In the genomic region with DNA sequence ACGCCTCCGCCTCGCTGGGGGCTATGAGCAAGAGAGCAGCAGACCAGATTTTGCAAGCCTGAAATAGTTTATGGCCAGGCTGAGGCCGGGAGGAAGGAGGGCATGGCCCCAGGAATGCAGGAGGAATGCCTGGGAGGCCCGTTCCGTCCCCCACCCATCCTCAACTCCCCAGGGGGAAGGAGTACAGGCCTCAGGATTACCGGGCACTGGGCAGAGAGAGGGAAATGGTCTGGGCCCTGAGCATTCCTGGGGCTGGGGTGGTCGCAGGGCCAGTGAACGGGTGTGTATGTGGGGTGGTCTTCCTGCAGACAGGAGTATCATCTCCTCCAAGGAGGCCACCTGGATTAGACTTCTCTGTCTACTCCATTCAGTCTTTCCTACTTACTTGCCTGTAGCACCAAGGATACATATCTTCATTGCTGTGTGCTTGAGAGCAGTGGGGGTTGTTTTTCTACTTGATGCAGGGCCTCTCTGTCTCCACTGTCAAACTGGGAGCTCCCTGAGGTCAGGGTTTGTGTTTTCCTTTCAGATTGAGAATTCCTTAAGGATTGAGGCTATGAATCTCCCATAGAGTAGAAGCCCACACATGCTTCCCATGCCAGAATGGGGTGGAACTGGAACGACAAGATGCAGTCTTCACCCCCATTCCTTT, we compare ENCODE assay signal across 10 cellular contexts.
DNase-seq lines count a peak whose midpoint lies in the region; ATAC-seq and TF ChIP-seq lines count a peak whose summit lies in the region.
"Had no signal": no experiment of that assay in that cellular context is flagged by ENCODE, and none has a peak within 500 bp of the region (broad histone marks: within the 10 kb centered on the region; RNA-seq: fewer than 3 reads in every experiment).

No MANE protein-coding gene starts in this region.

- H3K4me1 Mint-ChIP-seq in stimulated activated naive B cell treated with anti-CD40 and anti-IgM and Interleukin-4, amounts not matched to agents 10 μg/mL and 1 μg/mL and 100 μg/mL, for 72 hours = no peaks in the 10 kb centered on the region

- no peaks in the 10 kb centered on the region for H3K36me3 Mint-ChIP-seq in stimulated activated naive B cell treated with anti-CD40 and anti-IgM and Interleukin-4, amounts not matched to agents 10 μg/mL and 1 μg/mL and 100 μg/mL, for 72 hours
- H3K36me3 Mint-ChIP-seq: activated naive CD4-positive, alpha-beta T cell treated with anti-CD3 and anti-CD28 coated beads, Interleukin-2, amount 50 U/mL, for 72 hours; natural killer cell treated with Interleukin-12 subunit alpha and Interleukin-12 subunit beta and Interleukin-15 and Interleukin-18, amount 100 ng/mL, for 72 hours had no signal

- no peak overlapping the region for H3K4me3 Mint-ChIP-seq in stimulated activated naive B cell treated with anti-CD40 and anti-IgM and Interleukin-4, amounts not matched to agents 10 μg/mL and 1 μg/mL and 100 μg/mL, for 72 hours
- H3K4me3 Mint-ChIP-seq: natural killer cell treated with Interleukin-12 subunit alpha and Interleukin-12 subunit beta and Interleukin-15 and Interleukin-18, amount 100 ng/mL, for 72 hours had no signal

- H3K27ac ChIP-seq in upper lobe of right lung (no peak overlapping the region), tibial artery (no peak overlapping the region)

- H3K4me1 ChIP-seq in upper lobe of right lung = no peaks in the 10 kb centered on the region
- peaks cover 0 to 7% (median 0%) of the 10 kb centered on the region in 4 donors for H3K4me1 ChIP-seq in tibial artery

- peak; percentile 75 for ATAC-seq in upper lobe of right lung
- no peak for ATAC-seq in stimulated activated naive B cell treated with anti-CD40 and anti-IgM and Interleukin-4, amounts not matched to agents 10 μg/mL and 1 μg/mL and 100 μg/mL, for 72 hours (replicated peaks)
- ATAC-seq: activated naive CD4-positive, alpha-beta T cell treated with anti-CD3 and anti-CD28 coated beads, Interleukin-2, amount 50 U/mL, for 72 hours; natural killer cell treated with Interleukin-12 subunit alpha and Interleukin-12 subunit beta and Interleukin-15 and Interleukin-18, amount 100 ng/mL, for 72 hours had no signal

- H3K27me3 ChIP-seq in upper lobe of right lung (no peaks in the 10 kb centered on the region), tibial artery (no peaks in the 10 kb centered on the region)

- no peak overlapping the region for H3K27ac Mint-ChIP-seq in stimulated activated naive B cell treated with anti-CD40 and anti-IgM and Interleukin-4, amounts not matched to agents 10 μg/mL and 1 μg/mL and 100 μg/mL, for 72 hours
- H3K27ac Mint-ChIP-seq: natural killer cell treated with Interleukin-12 subunit alpha and Interleukin-12 subunit beta and Interleukin-15 and Interleukin-18, amount 100 ng/mL, for 72 hours had no signal

- H3K9me3 ChIP-seq in upper lobe of right lung (no peaks in the 10 kb centered on the region), tibial artery (no peaks in the 10 kb centered on the region)

- intact Hi-C loops in upper lobe of right lung (cut with DNase I) = no loop called here
- intact Hi-C loops in tibial artery (cut with DNase I; ENCODE audit: low total_unique reads) = no loop called here

- no peaks in the 10 kb centered on the region for H3K9me3 Mint-ChIP-seq in stimulated activated naive B cell treated with anti-CD40 and anti-IgM and Interleukin-4, amounts not matched to agents 10 μg/mL and 1 μg/mL and 100 μg/mL, for 72 hours
- H3K9me3 Mint-ChIP-seq: activated naive CD4-positive, alpha-beta T cell treated with anti-CD3 and anti-CD28 coated beads, Interleukin-2, amount 50 U/mL, for 72 hours; natural killer cell treated with Interleukin-12 subunit alpha and Interleukin-12 subunit beta and Interleukin-15 and Interleukin-18, amount 100 ng/mL, for 72 hours had no signal

- peaks cover 5 to 20% of the 10 kb centered on the region in 2 donors for H3K27me3 Mint-ChIP-seq in stimulated activated naive B cell treated with anti-CD40 and anti-IgM and Interleukin-4, amounts not matched to agents 10 μg/mL and 1 μg/mL and 100 μg/mL, for 72 hours

- H3K36me3 ChIP-seq in upper lobe of right lung (no peaks in the 10 kb centered on the region), tibial artery (no peaks in the 10 kb centered on the region)

- H3K4me3 ChIP-seq in upper lobe of right lung (no peak overlapping the region), tibial artery (no peak overlapping the region)

- DNase-seq in HCEC 1CT (peak; percentile 72), amniotic stem cell (lab: John Stamatoyannopoulos, UW) (peak; percentile 9), iris pigment epithelial cell (ENCODE audit: low read depth) (peak; percentile 87), upper lobe of right lung (peak; percentile 67), tibial artery (no peak), 8988T (no peak)
- DNase-seq in stimulated activated naive B cell treated with anti-CD40 and anti-IgM and Interleukin-4, amounts not matched to agents 10 μg/mL and 1 μg/mL and 100 μg/mL, for 72 hours = no peak
- DNase-seq: NCI-H2029 treated with DMSO at 0.1 percent for 48 hours had no signal

- TF ChIP-seq CTCF in upper lobe of right lung (IDR thresholded peaks at IDR 0.05) (no peak), tibial artery (IDR thresholded peaks at IDR 0.05) (no peak)

Comparison
In these comparisons a context has a peak if more than half of its experiments do, and no peak if none do; other contexts are left out.
1. DNase-seq: peak in HCEC 1CT (single experiment), amniotic stem cell (single experiment), iris pigment epithelial cell (single experiment) and upper lobe of right lung (single experiment); none in tibial artery (0 of 2), stimulated activated naive B cell treated with anti-CD40 and anti-IgM and Interleukin-4, amounts not matched to agents 10 μg/mL and 1 μg/mL and 100 μg/mL, for 72 hours (single experiment) and 8988T (single experiment).